ENCODE assay signal across 8 cellular contexts in the genomic region with DNA sequence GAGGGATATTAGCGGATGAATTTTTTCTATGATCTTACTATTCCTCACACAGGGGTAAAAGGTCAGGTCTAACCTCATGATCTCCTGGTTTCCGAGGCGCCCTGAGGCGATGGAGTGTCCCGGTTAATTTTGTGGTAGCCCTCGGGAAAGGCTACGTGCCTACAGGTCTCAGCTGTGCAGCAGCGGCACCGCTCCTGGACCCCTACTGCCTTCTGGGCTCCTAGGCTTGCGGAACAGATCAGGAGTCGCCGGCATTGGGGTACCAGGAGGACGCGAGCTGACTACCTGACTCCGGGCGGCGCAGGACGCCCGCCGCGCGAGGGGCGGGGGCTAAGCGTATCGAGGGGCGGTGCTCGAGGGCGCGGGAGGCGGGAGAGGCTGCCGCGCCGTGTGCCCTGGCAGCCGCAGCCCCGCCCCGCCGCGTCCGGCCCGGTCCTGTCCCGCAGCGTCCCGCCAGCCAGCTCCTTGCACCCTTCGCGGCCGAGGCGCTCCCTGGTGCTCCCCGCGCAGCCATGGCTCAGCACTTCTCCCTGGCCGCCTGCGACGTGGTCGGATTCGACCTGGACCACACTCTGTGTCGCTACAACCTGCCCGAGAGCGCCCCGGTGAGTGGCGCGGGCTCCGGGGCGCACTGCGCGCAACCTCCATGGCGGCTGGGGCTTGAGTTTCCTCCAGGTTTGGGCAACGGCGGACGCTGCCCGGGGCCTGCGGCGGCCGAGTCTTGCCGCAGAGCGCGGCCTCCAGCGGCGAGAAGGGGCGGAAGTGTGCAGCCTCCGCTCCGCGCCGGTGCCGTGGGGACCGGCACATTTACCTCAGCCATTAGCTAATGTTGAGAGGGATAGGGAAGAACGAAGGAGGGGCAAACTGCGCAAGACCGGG.
A peak's percentile ranks its signal among the peaks of the same experiment; 100 is the strongest.
DNase-seq lines count a peak whose midpoint lies in the region; ATAC-seq and TF ChIP-seq lines count a peak whose summit lies in the region.

NT5DC1 (plus strand) TSS at position 435 of the 879 bp plus-strand sequence; CDS start at position 513, 78 bp downstream.

- DNase-seq in AG10803 (ENCODE audit: low read depth) (peak; percentile 59), NCI-H2227 treated with DMSO at 0.1 percent for 48 hours (lab: John Stamatoyannopoulos, UW) (peak; percentile 57), cerebellar nuclear complex (lab: John Stamatoyannopoulos, UW) (peak; percentile 11 to 50), kidney tubule cell (ENCODE audit: low spot score) (peak; percentile 88)
- peak; percentile 91 for DNase-seq in activated CD4-positive, CD25-positive, alpha-beta regulatory T cell treated with anti-CD3 and anti-CD28 coated beads, Interleukin-2, amount 50 U/mL, for 72 hours
- DNase-seq in stimulated activated CD4-positive, alpha-beta T cell treated with anti-CD3 and anti-CD28 coated beads, Interleukin-1b, Interleukin-23, amount 100 ng/mL, for 4 hours (ENCODE audit: low read depth in 2 of 2) = peak; percentile 72 to 84

- H3K4me3 ChIP-seq in AG10803 (ENCODE audit: low read length) = peak within 1 kb of the TSS; percentile 77

- TF ChIP-seq CTCF in AG10803 (conservative IDR thresholded peaks at IDR 0.05; ENCODE audit: low read length) = 0 out of 2 replicates have a peak, but pooled peaks have one; percentile 10

- ATAC-seq in GM18907 (IDR thresholded peaks at IDR 0.05; ENCODE audit: unreplicated experiment) (peak; percentile 91), HG03139 (IDR thresholded peaks at IDR 0.05; ENCODE audit: unreplicated experiment) (peak; percentile 82)

Comparison
In these comparisons a context has a peak if more than half of its experiments do, and no peak if none do; other contexts are left out.
1. Peak in every context shown above with its lines: DNase-seq, ATAC-seq and H3K4me3 ChIP-seq.
2. DNase-seq: peak in every context shown above with its lines; median percentile 91 in activated CD4-positive, CD25-positive, alpha-beta regulatory T cell treated with anti-CD3 and anti-CD28 coated beads, Interleukin-2, amount 50 U/mL, for 72 hours; 88 in kidney tubule cell; 78 in stimulated activated CD4-positive, alpha-beta T cell treated with anti-CD3 and anti-CD28 coated beads, Interleukin-1b, Interleukin-23, amount 100 ng/mL, for 4 hours; 59 in AG10803; 57 in NCI-H2227 treated with DMSO at 0.1 percent for 48 hours; 30 in cerebellar nuclear complex.